22 cellular contexts compared by ENCODE assay signal in the genomic region with DNA sequence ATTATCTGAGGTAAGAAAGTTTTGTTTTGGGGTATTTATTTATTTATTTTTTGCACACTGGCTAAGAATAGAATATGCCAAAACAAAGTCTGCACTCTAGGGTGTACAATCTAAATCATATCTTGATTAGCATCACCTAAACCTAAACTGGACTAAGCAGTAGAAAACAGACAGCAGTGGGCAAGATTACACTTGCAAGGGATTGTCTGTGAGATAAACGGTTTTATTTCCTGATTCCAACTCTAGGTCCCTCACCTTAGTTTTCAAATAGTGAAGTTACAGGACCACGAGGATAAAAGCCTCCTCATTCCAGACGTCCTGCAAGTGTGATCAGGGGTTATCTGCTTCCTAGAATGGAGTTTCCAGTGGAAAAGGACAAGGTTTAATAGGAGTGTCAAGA.
DNase-seq lines count a peak whose midpoint lies in the region; ATAC-seq, FAIRE-seq and TF ChIP-seq lines count a peak whose summit lies in the region.
"Had no signal": no experiment of that assay in that cellular context is flagged by ENCODE, and none has a peak within 500 bp of the region (broad histone marks: within the 10 kb centered on the region; RNA-seq: fewer than 3 reads in every experiment).

No MANE protein-coding gene starts in this region.

- no peak overlapping the region for H3K23ac ChIP-seq in neuronal stem cell (ENCODE audit: low read depth, low read length, poor library complexity)

- H4K91ac ChIP-seq in neuronal stem cell (ENCODE audit: low read depth, low read length, poor library complexity), result no peak overlapping the region

- H2AK5ac ChIP-seq in neuronal stem cell (ENCODE audit: low read depth, low read length), result no peak overlapping the region

- intact Hi-C loops in mammary epithelial cell (cut with micrococcal nuclease) (no loop called here), breast epithelium (cut with DNase I; ENCODE audit: low total_unique reads) (no loop called here), HepG2 (cut with micrococcal nuclease; ENCODE audit: unreplicated experiment) (no loop called here)

- CTCF ChIA-PET in mammary epithelial cell (lab: Charles Lee; ENCODE audit: low non-redundant PET) (no interaction called here), HepG2 (lab: Yijun Ruan, JAX; ENCODE audit: low intra/inter-chr PET ratio, low total read pairs) (no interaction called here)

- TF ChIP-seq POLR2A in breast epithelium (IDR thresholded peaks at IDR 0.05) (no peak), HepG2 (IDR thresholded peaks at IDR 0.05; ENCODE audit: insufficient read depth in 1 of 2, low read depth in 2 of 2, low read length in 2 of 2) (no peak)

- H3K27ac ChIP-seq in mammary epithelial cell (ENCODE audit: insufficient read depth, low read depth, low read length) (peak overlapping the region; percentile 46), breast epithelium (peak overlapping the region in 1 of 2 donors; percentile 50), epithelial cell of prostate (peak overlapping the region; percentile 53), neuronal stem cell (replicated peaks; ENCODE audit: low read length) (peak overlapping the region; percentile 25), HepG2 (ENCODE audit: extremely low read length, insufficient read depth, low read length) (no peak overlapping the region)
- H3K27ac ChIP-seq: SJSA1 had no signal

- peaks cover 88% of the 10 kb centered on the region for H3K79me2 ChIP-seq in mammary epithelial cell (ENCODE audit: insufficient read depth, low read length)
- no peaks in the 10 kb centered on the region for H3K79me2 ChIP-seq in HepG2 (ENCODE audit: insufficient read depth, low read length)

- H2AFZ ChIP-seq in mammary epithelial cell (ENCODE audit: low read depth, low read length) (peak overlapping the region; percentile 55), neuronal stem cell (ENCODE audit: low read length) (no peak overlapping the region), HepG2 (ENCODE audit: low read length) (no peak overlapping the region)

- H4K20me1 ChIP-seq in mammary epithelial cell (ENCODE audit: insufficient read depth, low read length), result no peaks in the 10 kb centered on the region
- no peaks in the 10 kb centered on the region for H4K20me1 ChIP-seq in HepG2 (ENCODE audit: insufficient read depth, low read length)

- no peak for TF ChIP-seq EP300 in HepG2 (IDR thresholded peaks at IDR 0.05; ENCODE audit: low read depth in 2 of 2, low read length in 2 of 2)
- TF ChIP-seq EP300 in HepG2 (CRISPR knock-in tag; IDR thresholded peaks at IDR 0.05; ENCODE audit: borderline replicate concordance), result no peak

- H3K9ac ChIP-seq in mammary epithelial cell (ENCODE audit: insufficient read depth, low read length), result no peak overlapping the region
- H3K9ac ChIP-seq in neuronal stem cell (ENCODE audit: low read depth, low read length, poor library complexity), result no peak overlapping the region
- H3K9ac ChIP-seq in HepG2 (ENCODE audit: insufficient read depth, low read depth, low read length), result no peak overlapping the region

- H3K36me3 ChIP-seq in mammary epithelial cell (ENCODE audit: insufficient read depth, low read length), result peaks cover 3% of the 10 kb centered on the region
- H3K36me3 ChIP-seq in breast epithelium, result no peaks in the 10 kb centered on the region
- no peaks in the 10 kb centered on the region for H3K36me3 ChIP-seq in neuronal stem cell (replicated peaks in 1 of 2; ENCODE audit: control insufficient read depth in 2 of 2, insufficient read depth in 2 of 2, low read length in 2 of 2)
- no peaks in the 10 kb centered on the region for H3K36me3 ChIP-seq in HepG2 (replicated peaks in 1 of 2; ENCODE audit: control insufficient read depth in 1 of 2, insufficient read depth in 2 of 2, low read length in 2 of 2)
- H3K36me3 ChIP-seq: MG63 had no signal

- no peak overlapping the region for H3K4ac ChIP-seq in neuronal stem cell (ENCODE audit: low read length)

- DNase-seq in mammary epithelial cell (peak; percentile 35), breast epithelium (ENCODE audit: low spot score in 2 of 2) (no peak), epithelial cell of prostate (ENCODE audit: low read depth, low spot score) (no peak), neuronal stem cell (ENCODE audit: low spot score) (no peak), RPMI8226 (no peak), HepG2 (ENCODE audit: low spot score) (no peak), cerebellar nuclear complex (lab: John Stamatoyannopoulos, UW) (no peak)
- DNase-seq: 8988T; AML-193; C1 segment of cervical spinal cord; CD8-positive, alpha-beta T cell; GOT3; HCEC 1CT; NCI-H1048; NCI-H1417 treated with DMSO at 0.1 percent for 48 hours; NCI-H187; NCI-H446 treated with DMSO at 0.1 percent for 48 hours; NK-92 treated with Interleukin-12 subunit alpha and Interleukin-12 subunit beta, amount 100 ng/mL, for 24 hours had no signal

- dilution Hi-C loops in mammary epithelial cell (cut with HindIII; ENCODE audit: low sequenced_read_pairs), result loop anchor here (5.0 kb wide), 2 partner anchors 32 to 53 kb away; no protein-coding TSS in a partner anchor

- FAIRE-seq in HepG2 (lab: Jason Lieb, UNC), result no peak
- FAIRE-seq: G401.6, GM12892 had no signal

- no peak for ATAC-seq in HepG2
- ATAC-seq: CD8-positive, alpha-beta T cell had no signal

- H3K4me3 ChIP-seq in mammary epithelial cell (replicated peaks in 1 of 3; ENCODE audit: insufficient read depth in 1 of 3, low read depth in 2 of 3, low read length in 3 of 3), result peak overlapping the region in 2 of 3 experiments; percentile 11 to 22
- H3K4me3 ChIP-seq in breast epithelium, result no peak overlapping the region
- H3K4me3 ChIP-seq in neuronal stem cell (ENCODE audit: low read length in 2 of 2), result no peak overlapping the region
- H3K4me3 ChIP-seq in HepG2 (replicated peaks in 1 of 3; ENCODE audit: insufficient read depth in 1 of 3, low read depth in 2 of 3, low read length in 3 of 3), result no peak overlapping the region
- H3K4me3 ChIP-seq: MG63, SJSA1 had no signal

- in situ Hi-C loops in mammary epithelial cell (cut with MboI; ENCODE audit: low sequenced_read_pairs in 2 of 2), result no loop called here
- in situ Hi-C loops in HepG2 (cut with HindIII; ENCODE audit: extremely low pct_ligation_motif_present, low pct_unique_long_range_greater_than_20kb), result no loop called here

- BruUV-seq in mammary epithelial cell (replicated peaks; lab: Mats Ljungman, UMichigan) (no TSS peak), HepG2 (replicated peaks; lab: Mats Ljungman, UMichigan) (no TSS peak)

- H3K79me1 ChIP-seq in neuronal stem cell (ENCODE audit: low read depth, low read length), result peaks cover 3% of the 10 kb centered on the region

- H2BK5ac ChIP-seq in neuronal stem cell (ENCODE audit: low read length), result no peak overlapping the region

- H3K4me1 ChIP-seq in mammary epithelial cell (ENCODE audit: insufficient read depth, low read length) (peaks cover 26% of the 10 kb centered on the region), breast epithelium (peaks cover 0 to 6% of the 10 kb centered on the region in 2 donors), neuronal stem cell (ENCODE audit: control insufficient read depth in 2 of 2, insufficient read depth in 1 of 2, low read depth in 1 of 2, low read length in 2 of 2) (peaks cover 12 to 24% of the 10 kb centered on the region in 2 donors), HepG2 (ENCODE audit: insufficient read depth, low read length) (peaks cover 27% of the 10 kb centered on the region)

- H3K18ac ChIP-seq in neuronal stem cell (ENCODE audit: low read length), result no peak overlapping the region

- no peaks in the 10 kb centered on the region for H3K9me3 ChIP-seq in mammary epithelial cell (replicated peaks; ENCODE audit: insufficient read depth, low read length)
- no peaks in the 10 kb centered on the region for H3K9me3 ChIP-seq in breast epithelium
- no peaks in the 10 kb centered on the region for H3K9me3 ChIP-seq in neuronal stem cell (replicated peaks in 1 of 2; ENCODE audit: control insufficient read depth in 2 of 2, insufficient read depth in 1 of 2, low read depth in 1 of 2, low read length in 2 of 2)
- H3K9me3 ChIP-seq in HepG2 (ENCODE audit: low read length), result no peaks in the 10 kb centered on the region
- H3K9me3 ChIP-seq: MG63, SJSA1 had no signal

- no peak for TF ChIP-seq CTCF in mammary epithelial cell (conservative IDR thresholded peaks at IDR 0.05 in 1 of 2, IDR thresholded peaks at IDR 0.05 in 1 of 2; ENCODE audit: extremely low read depth in 1 of 2, insufficient read depth in 1 of 2, low read depth in 1 of 2, low read length in 2 of 2)
- TF ChIP-seq CTCF in breast epithelium (IDR thresholded peaks at IDR 0.05), result no peak
- TF ChIP-seq CTCF in HepG2 (CRISPR knock-in tag; IDR thresholded peaks at IDR 0.05), result no peak

- H4K8ac ChIP-seq in neuronal stem cell (ENCODE audit: low read depth, low read length), result no peak overlapping the region

- no peak overlapping the region for H2BK15ac ChIP-seq in neuronal stem cell (ENCODE audit: low read length)

- WGBS in mammary epithelial cell (ENCODE audit: low coverage, missing lambda C conversion rate), result 0% methylated on average over 2 of the region's 3 CpGs
- WGBS in neuronal stem cell (ENCODE audit: extremely low coverage in 2 of 2, insufficient read length in 2 of 2, insufficient replicate concordance in 1 of 2), 2 donors, result no CpG with 5 or more reads among the region's 3 CpGs
- WGBS in HepG2 (ENCODE audit: low lambda C conversion rate), result 66% methylated on average over 3 of the region's 3 CpGs

- no peak overlapping the region for H2BK120ac ChIP-seq in neuronal stem cell (ENCODE audit: low read depth, low read length)

- no peak overlapping the region for H3K14ac ChIP-seq in neuronal stem cell (ENCODE audit: low read length)

- H3K4me2 ChIP-seq in mammary epithelial cell (ENCODE audit: insufficient read depth, low read depth, low read length) (peak overlapping the region; percentile 84), neuronal stem cell (ENCODE audit: insufficient read depth, low read length, poor library complexity, severe bottlenecking) (no peak overlapping the region), HepG2 (ENCODE audit: low read depth, low read length) (no peak overlapping the region)

- no peak for TF ChIP-seq RAD21 in HepG2 (CRISPR knock-in tag; IDR thresholded peaks at IDR 0.05)

- no peak overlapping the region for H2BK12ac ChIP-seq in neuronal stem cell (ENCODE audit: low read length)

- no peaks in the 10 kb centered on the region for H3K27me3 ChIP-seq in mammary epithelial cell (ENCODE audit: insufficient read depth, low read length)
- H3K27me3 ChIP-seq in breast epithelium, result no peaks in the 10 kb centered on the region
- H3K27me3 ChIP-seq in neuronal stem cell (ENCODE audit: control insufficient read depth in 3 of 3, insufficient read depth in 3 of 3, low read depth in 1 of 3, low read length in 3 of 3), result no peaks in the 10 kb centered on the region
- H3K27me3 ChIP-seq in HepG2 (ENCODE audit: control insufficient read depth in 1 of 2, insufficient read depth in 2 of 2, low read length in 2 of 2), result no peaks in the 10 kb centered on the region
- H3K27me3 ChIP-seq: MG63, SJSA1 had no signal

- POLR2A ChIA-PET in HepG2 (lab: Yijun Ruan, JAX), result no interaction called here

TF ChIP-seq in HepG2, 621 proteins besides CTCF, POLR2A, EP300 and RAD21 (continues in another document):
- TF ChIP-seq HOXA5 (CRISPR knock-in tag; IDR thresholded peaks at IDR 0.05) (no peak), IRX3 (CRISPR knock-in tag; IDR thresholded peaks at IDR 0.05; ENCODE audit: borderline replicate concordance, low read depth) (no peak), KDM1A (CRISPR knock-in tag; IDR thresholded peaks at IDR 0.05) (no peak), CENPX (CRISPR knock-in tag; IDR thresholded peaks at IDR 0.05) (no peak), FOXM1 (CRISPR knock-in tag; IDR thresholded peaks at IDR 0.05) (no peak)

Comparison
In these comparisons a context has a peak if more than half of its experiments do, and no peak if none do; other contexts are left out.
1. H3K4me3 ChIP-seq: peak in mammary epithelial cell (2 of 3); none in breast epithelium (0 of 3), neuronal stem cell (0 of 2) and HepG2 (0 of 3).